Comparison of ENCODE assay signal across 8 cellular contexts in genomic region chr1:99808391-99809115, GRCh38. TPM values are rescaled to one million over a fixed set of nuclear protein-coding genes. Genes with fewer than 3 reads are reported as not detected.
A peak's percentile ranks its signal among the peaks of the same experiment; 100 is the strongest.
DNase-seq lines count a peak whose midpoint lies in the region; ATAC-seq, FAIRE-seq and TF ChIP-seq lines count a peak whose summit lies in the region.

No MANE protein-coding gene starts in this region.

- DNase-seq in AML-193 (lab: John Stamatoyannopoulos, UW) (peak; percentile 77 to 85), GM13977 (ENCODE audit: low spot score) (peak; percentile 62), NB4 (ENCODE audit: low read depth) (peak; percentile 82), SHP77 treated with DMSO at 0.1 percent for 48 hours (lab: John Stamatoyannopoulos, UW) (peak; percentile 62), left lobe of liver (ENCODE audit: low spot score) (no peak)
- DNase-seq in stimulated activated naive CD8-positive, alpha-beta T cell treated with anti-CD3 and anti-CD28 coated beads, Interleukin-15, amount 100 ng/mL, for 72 hours = peak; percentile 29 to 33

- peaks cover 18% of the 10 kb centered on the region for H3K27me3 Mint-ChIP-seq in stimulated activated naive CD8-positive, alpha-beta T cell treated with anti-CD3 and anti-CD28 coated beads, Interleukin-15, amount 100 ng/mL, for 72 hours

- peak; percentile 72 for FAIRE-seq in colon (lab: Jason Lieb, UNC)

- H3K4me3 Mint-ChIP-seq in stimulated activated naive CD8-positive, alpha-beta T cell treated with anti-CD3 and anti-CD28 coated beads, Interleukin-15, amount 100 ng/mL, for 72 hours = peak overlapping the region; percentile 17 to 57

- TF ChIP-seq CTCF in GM13977 (IDR thresholded peaks at IDR 0.05; ENCODE audit: extremely low read depth, insufficient read depth, missing control alignments) (peak; percentile 57), NB4 (IDR thresholded peaks at IDR 0.05; ENCODE audit: low read depth, low read length) (peak; percentile 23)

- H3K4me1 Mint-ChIP-seq in stimulated activated naive CD8-positive, alpha-beta T cell treated with anti-CD3 and anti-CD28 coated beads, Interleukin-15, amount 100 ng/mL, for 72 hours = peaks cover 17% of the 10 kb centered on the region

- no peaks in the 10 kb centered on the region for H3K9me3 Mint-ChIP-seq in stimulated activated naive CD8-positive, alpha-beta T cell treated with anti-CD3 and anti-CD28 coated beads, Interleukin-15, amount 100 ng/mL, for 72 hours

- in situ Hi-C loops in GM13977 (cut with MboI; ENCODE audit: low pct_unique_long_range_greater_than_20kb, low sequenced_read_pairs, unreplicated experiment) = loop anchor here (10.0 to 25.0 kb wide), 2 partner anchors 646 to 1079 kb away; partner anchors contain the start of genes EXTL2 and SLC30A7

- H3K27ac Mint-ChIP-seq in stimulated activated naive CD8-positive, alpha-beta T cell treated with anti-CD3 and anti-CD28 coated beads, Interleukin-15, amount 100 ng/mL, for 72 hours = no peak overlapping the region

- no peak for TF ChIP-seq POLR2A in NB4 (IDR thresholded peaks at IDR 0.05; ENCODE audit: extremely low read depth, insufficient read length)

- H3K4me3 ChIP-seq in NB4 (ENCODE audit: low read depth, low read length) = no peak overlapping the region

- ATAC-seq in HG02798 (IDR thresholded peaks at IDR 0.05; ENCODE audit: poor library complexity, unreplicated experiment) (peak; percentile 85), left lobe of liver (peak; percentile 99)
- ATAC-seq in stimulated activated naive CD8-positive, alpha-beta T cell treated with anti-CD3 and anti-CD28 coated beads, Interleukin-15, amount 100 ng/mL, for 72 hours = peak; percentile 87

RNA-seq across cellular contexts. Expression of gene AGL, which starts 41.6 kb away (rescaled TPM):
- 43.1 TPM for total RNA-seq in left lobe of liver

RNA-seq across cellular contexts. Expression of gene FRRS1, which starts 42.1 kb away (rescaled TPM):
- 31.8 TPM for total RNA-seq in left lobe of liver
